8 cellular contexts compared by ENCODE assay signal in the genomic region with DNA sequence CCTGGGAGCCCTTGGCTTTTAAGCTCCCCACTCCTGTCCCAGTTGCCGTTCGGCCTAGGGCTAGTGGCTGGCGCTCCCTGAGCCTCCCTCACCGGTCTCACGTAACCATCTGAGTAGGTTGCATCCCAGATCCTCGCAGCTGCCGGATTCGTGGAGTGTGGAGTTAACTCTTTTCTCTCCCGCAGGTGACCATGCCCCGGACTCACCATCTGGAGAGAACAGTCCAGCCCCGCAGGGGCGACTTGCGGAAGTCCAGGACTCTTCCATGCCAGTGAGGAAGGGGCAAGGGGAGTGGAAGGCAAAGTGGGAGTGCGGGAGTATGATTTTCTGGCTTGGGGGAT. TPM values are rescaled to one million over a fixed set of nuclear protein-coding genes. Genes with fewer than 3 reads are reported as not detected.
DNase-seq lines count a peak whose midpoint lies in the region; ATAC-seq lines count a peak whose summit lies in the region.

No MANE protein-coding gene starts in this region.

- peak overlapping the region; percentile 65 for H3K4me3 ChIP-seq in CD4-positive, CD25-positive, alpha-beta regulatory T cell (ENCODE audit: low read depth, low read length)
- peak overlapping the region; percentile 45 for H3K4me3 ChIP-seq in endocrine pancreas (ENCODE audit: control insufficient read depth, insufficient read depth, low read length)

- H3K36me3 Mint-ChIP-seq in CD4-positive, CD25-positive, alpha-beta regulatory T cell, result peaks cover 16% of the 10 kb centered on the region
- peaks cover 13% of the 10 kb centered on the region for H3K36me3 Mint-ChIP-seq in natural killer cell treated with Interleukin-12 subunit alpha and Interleukin-12 subunit beta and Interleukin-15 and Interleukin-18, amount 100 ng/mL, for 72 hours

- peak overlapping the region; percentile 95 for H3K27ac ChIP-seq in CD4-positive, CD25-positive, alpha-beta regulatory T cell (ENCODE audit: insufficient read depth, low read length, poor library complexity, severe bottlenecking)

- H3K27ac Mint-ChIP-seq in CD4-positive, CD25-positive, alpha-beta regulatory T cell, result peak overlapping the region in 2 of 3 donors; percentile 96 to 98
- peak overlapping the region; percentile 97 for H3K27ac Mint-ChIP-seq in natural killer cell treated with Interleukin-12 subunit alpha and Interleukin-12 subunit beta and Interleukin-15 and Interleukin-18, amount 100 ng/mL, for 72 hours

- peak overlapping the region; percentile 93 for H3K9ac ChIP-seq in endocrine pancreas (ENCODE audit: control insufficient read depth, insufficient read depth, low read length)

- no peaks in the 10 kb centered on the region for H3K27me3 ChIP-seq in CD4-positive, CD25-positive, alpha-beta regulatory T cell (ENCODE audit: control insufficient read depth, insufficient read depth, low read length)
- H3K27me3 ChIP-seq in endocrine pancreas (ENCODE audit: control insufficient read depth, insufficient read depth, low read length), result no peaks in the 10 kb centered on the region

- no peaks in the 10 kb centered on the region for H3K9me3 Mint-ChIP-seq in CD4-positive, CD25-positive, alpha-beta regulatory T cell
- H3K9me3 Mint-ChIP-seq in natural killer cell treated with Interleukin-12 subunit alpha and Interleukin-12 subunit beta and Interleukin-15 and Interleukin-18, amount 100 ng/mL, for 72 hours, result no peaks in the 10 kb centered on the region

- peaks cover 3 to 39% (median 29%) of the 10 kb centered on the region in 4 donors for H3K4me1 Mint-ChIP-seq in CD4-positive, CD25-positive, alpha-beta regulatory T cell
- H3K4me1 Mint-ChIP-seq in natural killer cell treated with Interleukin-12 subunit alpha and Interleukin-12 subunit beta and Interleukin-15 and Interleukin-18, amount 100 ng/mL, for 72 hours (ENCODE audit: low read depth in 2 of 2), result peaks cover 35 to 40% of the 10 kb centered on the region in 2 donors

- ATAC-seq in CD4-positive, CD25-positive, alpha-beta regulatory T cell (ENCODE audit: low read depth in 2 of 2), result no peak
- ATAC-seq in natural killer cell treated with Interleukin-12 subunit alpha and Interleukin-12 subunit beta and Interleukin-15 and Interleukin-18, amount 100 ng/mL, for 72 hours, result no peak
- ATAC-seq in HG03571 (IDR thresholded peaks at IDR 0.05; ENCODE audit: unreplicated experiment), result no peak
- ATAC-seq in HG03442 (IDR thresholded peaks at IDR 0.05; ENCODE audit: unreplicated experiment), result no peak

- H3K27me3 Mint-ChIP-seq in CD4-positive, CD25-positive, alpha-beta regulatory T cell, result peaks cover 7% of the 10 kb centered on the region
- H3K27me3 Mint-ChIP-seq in natural killer cell treated with Interleukin-12 subunit alpha and Interleukin-12 subunit beta and Interleukin-15 and Interleukin-18, amount 100 ng/mL, for 72 hours, result no peaks in the 10 kb centered on the region

- no peaks in the 10 kb centered on the region for H3K9me3 ChIP-seq in CD4-positive, CD25-positive, alpha-beta regulatory T cell (ENCODE audit: control insufficient read depth in 2 of 2, low read length in 2 of 2)
- H3K9me3 ChIP-seq in endocrine pancreas (ENCODE audit: control insufficient read depth, low read length), result no peaks in the 10 kb centered on the region

- H3K36me3 ChIP-seq in CD4-positive, CD25-positive, alpha-beta regulatory T cell (ENCODE audit: control insufficient read depth, insufficient read depth, low read length), result peaks cover 40% of the 10 kb centered on the region
- H3K36me3 ChIP-seq in endocrine pancreas (ENCODE audit: control insufficient read depth, insufficient read depth, low read length), result no peaks in the 10 kb centered on the region

- peaks cover 49% of the 10 kb centered on the region for H3K4me1 ChIP-seq in CD4-positive, CD25-positive, alpha-beta regulatory T cell (ENCODE audit: control insufficient read depth, insufficient read depth, low read length, poor library complexity, severe bottlenecking)
- no peaks in the 10 kb centered on the region for H3K4me1 ChIP-seq in endocrine pancreas (ENCODE audit: control insufficient read depth, insufficient read depth, low read length)

- no peak for DNase-seq in CD4-positive, CD25-positive, alpha-beta regulatory T cell
- DNase-seq in OCI-M1 (lab: John Stamatoyannopoulos, UW), result peak; percentile 57
- DNase-seq in natural killer cell treated with Interleukin-12 subunit alpha and Interleukin-12 subunit beta and Interleukin-15 and Interleukin-18, amount 100 ng/mL, for 72 hours (ENCODE audit: low spot score), result peak; percentile 61
- DNase-seq in GOT3 (lab: John Stamatoyannopoulos, UW), result no peak
- no peak for DNase-seq in AG08395 (ENCODE audit: low spot score)

- H3K4me3 Mint-ChIP-seq in CD4-positive, CD25-positive, alpha-beta regulatory T cell, result peak overlapping the region; percentile 94 to 99 (median 96)
- H3K4me3 Mint-ChIP-seq in natural killer cell treated with Interleukin-12 subunit alpha and Interleukin-12 subunit beta and Interleukin-15 and Interleukin-18, amount 100 ng/mL, for 72 hours, result peak overlapping the region; percentile 98

RNA-seq across cellular contexts. Expression of a gene that starts 0.9 kb away (rescaled TPM):
- total RNA-seq in CD4-positive, CD25-positive, alpha-beta regulatory T cell, result 51.1 TPM
- 10 to 100 TPM; 22.7 to 24.6 (median 23.6) TPM for polyA plus RNA-seq in CD4-positive, CD25-positive, alpha-beta regulatory T cell
- total RNA-seq in natural killer cell treated with Interleukin-12 subunit alpha and Interleukin-12 subunit beta and Interleukin-15 and Interleukin-18, amount 100 ng/mL, for 72 hours, result 100 to 1,000 TPM in 1 of 2 donors, 10 to 100 TPM in 1; 85.7 to 109 TPM

RNA-seq across cellular contexts. Expression of a gene that starts 3.2 kb away (rescaled TPM):
- total RNA-seq in CD4-positive, CD25-positive, alpha-beta regulatory T cell, result 737 TPM
- polyA plus RNA-seq in CD4-positive, CD25-positive, alpha-beta regulatory T cell, result 1,000 to 10,000 TPM; 2,250 to 3,209 (median 2,591) TPM
- 1,000 to 10,000 TPM; 1,401 to 1,644 TPM for total RNA-seq in natural killer cell treated with Interleukin-12 subunit alpha and Interleukin-12 subunit beta and Interleukin-15 and Interleukin-18, amount 100 ng/mL, for 72 hours

RNA-seq across cellular contexts. Expression of a gene that starts 11.5 kb away (rescaled TPM):
- 5.8 TPM for total RNA-seq in CD4-positive, CD25-positive, alpha-beta regulatory T cell
- polyA plus RNA-seq in CD4-positive, CD25-positive, alpha-beta regulatory T cell, result under 1 TPM; 0.21 to 0.36 (median 0.29) TPM
- 10 to 100 TPM in 1 of 2 donors, 1 to 10 TPM in 1; 7.5 to 10.6 TPM for total RNA-seq in natural killer cell treated with Interleukin-12 subunit alpha and Interleukin-12 subunit beta and Interleukin-15 and Interleukin-18, amount 100 ng/mL, for 72 hours

RNA-seq across cellular contexts. Expression of a gene that starts 18.5 kb away (rescaled TPM):
- total RNA-seq in CD4-positive, CD25-positive, alpha-beta regulatory T cell, result 12.4 TPM
- polyA plus RNA-seq in CD4-positive, CD25-positive, alpha-beta regulatory T cell, result 10 to 100 TPM in 3 of 4 donors, 1 to 10 TPM in 1; 3.5 to 35.9 (median 16.9) TPM
- 100 to 1,000 TPM; 124 to 886 TPM for total RNA-seq in natural killer cell treated with Interleukin-12 subunit alpha and Interleukin-12 subunit beta and Interleukin-15 and Interleukin-18, amount 100 ng/mL, for 72 hours

RNA-seq across cellular contexts. Expression of a gene that starts 27.1 kb away (rescaled TPM):
- total RNA-seq in CD4-positive, CD25-positive, alpha-beta regulatory T cell, result 29.8 TPM
- 10 to 100 TPM; 71.0 to 81.7 (median 72.7) TPM for polyA plus RNA-seq in CD4-positive, CD25-positive, alpha-beta regulatory T cell
- total RNA-seq in natural killer cell treated with Interleukin-12 subunit alpha and Interleukin-12 subunit beta and Interleukin-15 and Interleukin-18, amount 100 ng/mL, for 72 hours, result 100 to 1,000 TPM in 1 of 2 donors, 10 to 100 TPM in 1; 76.6 to 157 TPM

Comparison
In these comparisons a context has a peak if more than half of its experiments do, and no peak if none do; other contexts are left out.
1. DNase-seq: peak in OCI-M1 (single experiment) and natural killer cell treated with Interleukin-12 subunit alpha and Interleukin-12 subunit beta and Interleukin-15 and Interleukin-18, amount 100 ng/mL, for 72 hours (single experiment); none in CD4-positive, CD25-positive, alpha-beta regulatory T cell (0 of 3), GOT3 (single experiment) and AG08395 (single experiment).